ENCODE assay signal across 8 cellular contexts in genomic region chr11:45662665-45663485, GRCh38. TPM values are rescaled to one million over a fixed set of nuclear protein-coding genes. Genes with fewer than 3 reads are reported as not detected.
DNase-seq lines count a peak whose midpoint lies in the region; ATAC-seq and TF ChIP-seq lines count a peak whose summit lies in the region.

No MANE protein-coding gene starts in this region.

- H3K4me1 ChIP-seq in adipocyte (ENCODE audit: control insufficient read depth, insufficient read depth, low read length) (peaks cover 26% of the 10 kb centered on the region), stomach (peaks cover 14 to 55% (median 38%) of the 10 kb centered on the region in 4 donors), prostate gland (replicated peaks) (peaks cover 3% of the 10 kb centered on the region), tibial nerve (peaks cover 0 to 50% (median 16%) of the 10 kb centered on the region in 4 donors)

- no peaks in the 10 kb centered on the region for H3K9me3 ChIP-seq in adipocyte (ENCODE audit: control insufficient read depth, low read length)
- no peaks in the 10 kb centered on the region for H3K9me3 ChIP-seq in stomach
- no peaks in the 10 kb centered on the region for H3K9me3 ChIP-seq in prostate gland
- no peaks in the 10 kb centered on the region for H3K9me3 ChIP-seq in tibial nerve

- no peak overlapping the region for H3K27ac ChIP-seq in stomach
- no peak overlapping the region for H3K27ac ChIP-seq in prostate gland
- no peak overlapping the region for H3K27ac ChIP-seq in tibial nerve

- no peaks in the 10 kb centered on the region for H3K36me3 ChIP-seq in adipocyte (ENCODE audit: control insufficient read depth, insufficient read depth, low read length, severe bottlenecking)
- no peaks in the 10 kb centered on the region for H3K36me3 ChIP-seq in stomach
- H3K36me3 ChIP-seq in prostate gland, result no peaks in the 10 kb centered on the region
- H3K36me3 ChIP-seq in tibial nerve, result no peaks in the 10 kb centered on the region

- 30 to 41% (median 36%) methylated on average over 14 of the region's 14 CpGs for WGBS in stomach, 5 donors
- WGBS in prostate gland, result 47% methylated on average over 14 of the region's 14 CpGs
- 33 to 36% methylated on average over 14 of the region's 14 CpGs for WGBS in tibial nerve, 2 donors

- no peak overlapping the region for H3K9ac ChIP-seq in adipocyte (ENCODE audit: low read length)

- DNase-seq in AG10803 (ENCODE audit: low read depth) (peak; percentile 85), HCEC 1CT (peak; percentile 70), adipocyte (ENCODE audit: low read depth) (peak; percentile 88), lung microvascular endothelial cell (ENCODE audit: low read depth in 2 of 2) (peak; percentile 67 to 90), stomach (no peak), prostate gland (ENCODE audit: low spot score) (no peak), tibial nerve (ENCODE audit: low spot score in 2 of 2) (no peak)

- intact Hi-C loops in stomach (cut with DNase I; ENCODE audit: low total_unique reads) (no loop called here), prostate gland (cut with DNase I) (no loop called here)

- H3K27me3 ChIP-seq in adipocyte (replicated peaks; ENCODE audit: control insufficient read depth, insufficient read depth, low read length) (peaks cover 37% of the 10 kb centered on the region), stomach (peaks cover 0 to 96% (median 81%) of the 10 kb centered on the region in 3 donors), prostate gland (replicated peaks; ENCODE audit: insufficient read depth) (no peaks in the 10 kb centered on the region), tibial nerve (peaks cover 0 to 56% of the 10 kb centered on the region in 2 donors)

- TF ChIP-seq EP300 in stomach (IDR thresholded peaks at IDR 0.05) (no peak), tibial nerve (IDR thresholded peaks at IDR 0.05) (no peak)

- no peak for ATAC-seq in HG02852 (IDR thresholded peaks at IDR 0.05; ENCODE audit: unreplicated experiment)

- TF ChIP-seq CTCF in AG10803 (conservative IDR thresholded peaks at IDR 0.05; ENCODE audit: low read length) (no peak), stomach (IDR thresholded peaks at IDR 0.05) (no peak), prostate gland (IDR thresholded peaks at IDR 0.05) (no peak), tibial nerve (IDR thresholded peaks at IDR 0.05) (no peak)

- no peak overlapping the region for H3K4me3 ChIP-seq in AG10803 (ENCODE audit: low read length)
- H3K4me3 ChIP-seq in adipocyte (ENCODE audit: low read length), result no peak overlapping the region
- H3K4me3 ChIP-seq in stomach, result no peak overlapping the region
- H3K4me3 ChIP-seq in prostate gland, result no peak overlapping the region
- H3K4me3 ChIP-seq in tibial nerve, result no peak overlapping the region

- TF ChIP-seq POLR2A in stomach (IDR thresholded peaks at IDR 0.05) (no peak), prostate gland (IDR thresholded peaks at IDR 0.05) (no peak), tibial nerve (IDR thresholded peaks at IDR 0.05) (no peak)

RNA-seq across cellular contexts. Expression of gene CHST1, which starts 2.5 kb away (rescaled TPM):
- total RNA-seq in lung microvascular endothelial cell (1.8 and 6.1 TPM in 2 replicates), stomach (1 to 10 TPM in 2 of 5 donors, under 1 TPM in 1, not detected in 2; 0.37 to 4.9 (median 1.7) TPM), prostate gland (1 to 10 TPM in 1 of 2 donors, under 1 TPM in 1; 0.32 to 4.4 TPM), tibial nerve (1 to 10 TPM; 1.2 to 3.6 (median 1.6) TPM)
- polyA plus RNA-seq in stomach, result 1 to 10 TPM in 2 of 3 donors, under 1 TPM in 1; 0.65 to 2.4 (median 1.7) TPM

Comparison
In these comparisons a context has a peak if more than half of its experiments do, and no peak if none do; other contexts are left out.
1. DNase-seq: peak in AG10803 (single experiment), HCEC 1CT (single experiment), adipocyte (single experiment) and lung microvascular endothelial cell (2 of 2); none in stomach (single experiment), prostate gland (single experiment) and tibial nerve (0 of 2).